Comparison of ENCODE assay signal across 6 cellular contexts in the genomic region with DNA sequence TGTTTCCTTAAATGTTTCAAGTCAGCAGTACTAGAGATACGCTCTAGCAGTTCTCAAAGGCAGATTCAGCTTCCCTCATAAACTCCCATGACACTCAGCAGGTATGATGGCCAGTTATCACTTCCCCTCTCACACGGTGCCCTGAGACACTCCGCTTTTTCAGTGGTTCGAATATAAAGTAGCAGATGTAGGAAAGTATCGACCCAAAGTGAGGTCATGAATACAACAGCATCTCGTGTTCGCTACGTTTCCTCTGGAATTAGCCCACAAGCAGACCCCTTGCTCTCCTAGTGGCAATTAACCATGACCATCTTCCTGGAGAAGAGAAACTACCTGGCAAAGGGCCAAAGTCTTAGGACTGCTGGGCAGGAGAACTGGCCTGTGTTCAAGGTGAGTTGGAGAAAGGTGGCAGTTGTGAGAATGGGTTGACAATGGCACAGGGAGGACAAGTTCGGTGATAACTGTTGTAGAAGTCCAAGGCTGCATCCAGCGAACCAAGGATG. TPM values are rescaled to one million over a fixed set of nuclear protein-coding genes. Genes with fewer than 3 reads are reported as not detected.
DNase-seq lines count a peak whose midpoint lies in the region; ATAC-seq, FAIRE-seq and TF ChIP-seq lines count a peak whose summit lies in the region.

No MANE protein-coding gene starts in this region.

- ATAC-seq in GM21390 (IDR thresholded peaks at IDR 0.05; ENCODE audit: unreplicated experiment) = peak; percentile 76

- peaks cover 18% of the 10 kb centered on the region for H3K36me3 Mint-ChIP-seq in nephron progenitor cell (ENCODE audit: low read depth)

- no peaks in the 10 kb centered on the region for H3K9me3 Mint-ChIP-seq in nephron progenitor cell

- H3K27ac Mint-ChIP-seq in nephron progenitor cell = peak overlapping the region; percentile 36

- peaks cover 14% of the 10 kb centered on the region for H3K4me1 Mint-ChIP-seq in nephron progenitor cell

- H3K27me3 Mint-ChIP-seq in nephron progenitor cell (ENCODE audit: low read depth, poor library complexity) = no peaks in the 10 kb centered on the region

- FAIRE-seq in frontal cortex (lab: Jason Lieb, UNC) = no peak

- H3K4me3 Mint-ChIP-seq in nephron progenitor cell = no peak overlapping the region

- DNase-seq in HT-29 (ENCODE audit: low spot score) = peak; percentile 22
- no peak for DNase-seq in nephron progenitor cell
- no peak for DNase-seq in hepatic stellate cell (ENCODE audit: low spot score)
- DNase-seq in AG08395 (ENCODE audit: low spot score) = no peak
- no peak for DNase-seq in frontal cortex (ENCODE audit: low spot score in 2 of 2)

- TF ChIP-seq CTCF in nephron progenitor cell (IDR thresholded peaks at IDR 0.05) = no peak

RNA-seq across cellular contexts. Expression of gene AGBL5, which starts 9.3 kb away (rescaled TPM):
- 28.1 and 34.5 TPM in 2 replicates for total RNA-seq in HT-29 (2014; rRNA removed; shearing (Covaris generic))
- 13.5 TPM for total RNA-seq in frontal cortex

RNA-seq across cellular contexts. Expression of gene TMEM214, which starts 9.4 kb away (rescaled TPM):
- 35.6 and 42.0 TPM in 2 replicates for total RNA-seq in HT-29 (2014; rRNA removed; shearing (Covaris generic))
- 7.7 TPM for total RNA-seq in frontal cortex

RNA-seq across cellular contexts. Expression of gene OST4, which starts 29.2 kb away (rescaled TPM):
- 107 and 127 TPM in 2 replicates for total RNA-seq in HT-29 (2014; rRNA removed; shearing (Covaris generic))
- 163 TPM for total RNA-seq in frontal cortex

RNA-seq across cellular contexts. Expression of gene EMILIN1, which starts 36.2 kb away (rescaled TPM):
- 0.65 and 1.1 TPM in 2 replicates for total RNA-seq in HT-29 (2014; rRNA removed; shearing (Covaris generic))
- 4.1 TPM for total RNA-seq in frontal cortex

RNA-seq across cellular contexts. Expression of gene KHK, which starts 44.4 kb away (rescaled TPM):
- total RNA-seq in HT-29 (2014; rRNA removed; shearing (Covaris generic)) = 4.1 and 4.2 TPM in 2 replicates
- total RNA-seq in frontal cortex = 4.9 TPM
